In genomic region chr20:6685181-6685582, GRCh38 we compare ENCODE assay signal across 15 cellular contexts.
DNase-seq lines count a peak whose midpoint lies in the region; TF ChIP-seq lines count a peak whose summit lies in the region.
"Had no signal": no experiment of that assay in that cellular context is flagged by ENCODE, and none has a peak within 500 bp of the region (broad histone marks: within the 10 kb centered on the region; RNA-seq: fewer than 3 reads in every experiment).

No MANE protein-coding gene starts in this region.

- H3K4me1 ChIP-seq in smooth muscle cell (ENCODE audit: low read depth), result no peaks in the 10 kb centered on the region
- H3K4me1 ChIP-seq in ovary (ENCODE audit: insufficient read depth), result no peaks in the 10 kb centered on the region
- H3K4me1 ChIP-seq: BE2C, HAP-1, upper lobe of left lung had no signal

- peak overlapping the region; percentile 66 for H3K27ac ChIP-seq in smooth muscle cell (ENCODE audit: low read depth)
- H3K27ac ChIP-seq in ovary, result no peak overlapping the region
- H3K27ac ChIP-seq: upper lobe of left lung had no signal

- no peaks in the 10 kb centered on the region for H4K20me1 ChIP-seq in smooth muscle cell (ENCODE audit: low read depth)

- no peaks in the 10 kb centered on the region for H3F3A ChIP-seq in smooth muscle cell (ENCODE audit: low read depth)

- intact Hi-C loops in ovary (cut with DNase I), result no loop called here

- H3K4me3 ChIP-seq in fibroblast of mammary gland (ENCODE audit: control insufficient read depth, low read depth, low read length) (no peak overlapping the region), smooth muscle cell (no peak overlapping the region), ovary (no peak overlapping the region)
- H3K4me3 ChIP-seq: HAP-1, upper lobe of left lung had no signal

- WGBS in smooth muscle cell (ENCODE audit: low lambda C conversion rate), result 44% methylated on average over 5 of the region's 5 CpGs
- WGBS in ovary, 3 donors, result 93 to 99% (median 93%) methylated on average over 5 of the region's 5 CpGs

- H3K9ac ChIP-seq in smooth muscle cell (ENCODE audit: low read depth), result no peak overlapping the region

- no peak for TF ChIP-seq EP300 in ovary (IDR thresholded peaks at IDR 0.05)

- TF ChIP-seq CTCF in fibroblast of mammary gland (conservative IDR thresholded peaks at IDR 0.05; ENCODE audit: control insufficient read depth, insufficient read depth, low read depth, low read length), result no peak
- TF ChIP-seq CTCF in smooth muscle cell (IDR thresholded peaks at IDR 0.05; ENCODE audit: borderline replicate concordance, insufficient read depth, poor library complexity, severe bottlenecking), result no peak
- no peak for TF ChIP-seq CTCF in ovary (IDR thresholded peaks at IDR 0.05)

- H3K4me2 ChIP-seq in smooth muscle cell, result no peak overlapping the region

- DNase-seq in HPDE6-E6E7 (ENCODE audit: extremely low spot score) (peak; percentile 86), T1000 (lab: John Stamatoyannopoulos, UW) (peak; percentile 27), fibroblast of mammary gland (ENCODE audit: low read depth) (peak; percentile 21), smooth muscle cell (lab: John Stamatoyannopoulos, UW; ENCODE audit: unreplicated experiment) (no peak), MV-4-11 (lab: John Stamatoyannopoulos, UW) (no peak), ovary (no peak)
- no peak for DNase-seq in activated CD4-positive, CD25-positive, alpha-beta regulatory T cell treated with anti-CD3 and anti-CD28 coated beads, Interleukin-2, amount 50 U/mL, for 72 hours
- DNase-seq: activated CD4-positive, alpha-beta T cell treated with anti-CD3 and anti-CD28 coated beads, Interleukin-2, amount 50 U/mL, for 4 hours; activated gamma-delta T cell treated with Interleukin-2 at 50 U/mL for 16 hours; BE2C; kidney; RPMI8226; stimulated activated naive CD8-positive, alpha-beta T cell treated with anti-CD3 and anti-CD28 coated beads, Interleukin-15, Interleukin-2, amounts not matched to agents 100 U/mL and 50 U/mL, for 24 hours; upper lobe of left lung had no signal

- H3K36me3 ChIP-seq in smooth muscle cell (ENCODE audit: low read depth), result no peaks in the 10 kb centered on the region
- H3K36me3 ChIP-seq in ovary, result no peaks in the 10 kb centered on the region
- H3K36me3 ChIP-seq: BE2C, HAP-1, upper lobe of left lung had no signal

- no peaks in the 10 kb centered on the region for H3K27me3 ChIP-seq in smooth muscle cell (ENCODE audit: low read depth)
- no peaks in the 10 kb centered on the region for H3K27me3 ChIP-seq in ovary
- H3K27me3 ChIP-seq: BE2C, upper lobe of left lung had no signal

- H3K9me3 ChIP-seq in smooth muscle cell (replicated peaks; ENCODE audit: low read depth) (no peaks in the 10 kb centered on the region), ovary (no peaks in the 10 kb centered on the region)
- H3K9me3 ChIP-seq: BE2C, HAP-1, upper lobe of left lung had no signal

- TF ChIP-seq POLR2A in ovary (IDR thresholded peaks at IDR 0.05), result no peak

- no peaks in the 10 kb centered on the region for H3K79me2 ChIP-seq in smooth muscle cell (ENCODE audit: low read depth)

- no peak overlapping the region for H2AFZ ChIP-seq in smooth muscle cell (ENCODE audit: low read depth)

Comparison
In these comparisons a context has a peak if more than half of its experiments do, and no peak if none do; other contexts are left out.
1. DNase-seq: peak in HPDE6-E6E7 (single experiment), T1000 (single experiment) and fibroblast of mammary gland (single experiment); none in smooth muscle cell (single experiment), MV-4-11 (single experiment), ovary (0 of 5) and activated CD4-positive, CD25-positive, alpha-beta regulatory T cell treated with anti-CD3 and anti-CD28 coated beads, Interleukin-2, amount 50 U/mL, for 72 hours (single experiment).